9 cellular contexts compared by ENCODE assay signal in the genomic region with DNA sequence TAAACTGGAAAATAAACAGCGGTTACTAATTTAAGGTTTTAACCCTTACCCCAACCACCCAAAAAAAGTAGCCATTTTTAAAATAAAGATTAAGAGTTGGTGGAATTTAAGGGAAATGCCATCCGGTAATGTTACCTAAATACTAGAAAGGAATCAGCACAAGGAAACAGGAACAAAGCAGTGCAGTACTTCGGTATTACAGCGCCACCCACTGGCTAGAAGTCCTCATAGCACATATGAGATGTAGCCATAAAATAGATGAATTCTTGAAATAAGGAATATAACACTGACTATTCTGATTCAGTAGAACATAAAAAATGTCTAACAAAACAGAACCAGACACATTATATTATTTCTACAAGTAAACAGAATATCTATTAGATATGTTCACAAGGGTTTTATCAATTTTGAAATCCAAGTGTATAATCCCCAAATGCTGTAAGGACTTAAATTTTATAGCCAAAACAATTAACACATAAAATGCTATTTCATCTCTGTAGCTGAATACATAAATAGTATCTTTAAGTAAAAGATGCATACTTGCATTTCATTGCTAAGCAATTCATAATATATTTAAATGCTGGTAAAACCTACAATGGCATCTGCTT. TPM values are rescaled to one million over a fixed set of nuclear protein-coding genes. Genes with fewer than 3 reads are reported as not detected.
DNase-seq lines count a peak whose midpoint lies in the region; ATAC-seq and TF ChIP-seq lines count a peak whose summit lies in the region.
"Had no signal": no experiment of that assay in that cellular context is flagged by ENCODE, and none has a peak within 500 bp of the region (broad histone marks: within the 10 kb centered on the region; RNA-seq: fewer than 3 reads in every experiment).

No MANE protein-coding gene starts in this region.

- no peaks in the 10 kb centered on the region for H3K4me1 Mint-ChIP-seq in Calu3 (ENCODE audit: low read depth, unreplicated experiment)
- peaks cover 12% of the 10 kb centered on the region for H3K4me1 Mint-ChIP-seq in activated CD8-positive, alpha-beta memory T cell treated with anti-CD3 and anti-CD28 coated beads, Interleukin-2, amount 10 ng/mL, durations not matched to agents 7 days and 5 days
- peaks cover 1 to 8% (median 3%) of the 10 kb centered on the region in 4 donors for H3K4me1 Mint-ChIP-seq in naive thymus-derived CD8-positive, alpha-beta T cell

- BruUV-seq in Calu3 (replicated peaks; lab: Mats Ljungman, UMichigan): TSS peak; percentile 56

- intact Hi-C loops in Calu3 (cut with micrococcal nuclease; ENCODE audit: unreplicated experiment): loop anchor here (1.0 to 2.0 kb wide), 3 partner anchors 527 to 913 kb away; no protein-coding TSS in a partner anchor

- peaks cover 0 to 19% (median 0%) of the 10 kb centered on the region in 4 donors for H3K4me1 ChIP-seq in tibial nerve

- no peak overlapping the region for H3K27ac ChIP-seq in tibial nerve

- H3K27ac Mint-ChIP-seq in Calu3 (ENCODE audit: unreplicated experiment): no peak overlapping the region
- no peak overlapping the region for H3K27ac Mint-ChIP-seq in activated CD8-positive, alpha-beta memory T cell treated with anti-CD3 and anti-CD28 coated beads, Interleukin-2, amount 10 ng/mL, durations not matched to agents 7 days and 5 days
- H3K27ac Mint-ChIP-seq in naive thymus-derived CD8-positive, alpha-beta T cell: no peak overlapping the region
- H3K27ac Mint-ChIP-seq: activated naive CD4-positive, alpha-beta T cell treated with anti-CD3 and anti-CD28 coated beads, Interleukin-2, amount 50 U/mL, for 24 hours had no signal

- WGBS in tibial nerve, 2 donors: 11 to 12% methylated on average over 4 of the region's 4 CpGs

- no peaks in the 10 kb centered on the region for H3K27me3 ChIP-seq in tibial nerve

- peaks cover 0 to 5% (median 0%) of the 10 kb centered on the region in 3 donors for H3K36me3 ChIP-seq in tibial nerve

- TF ChIP-seq EP300 in tibial nerve (IDR thresholded peaks at IDR 0.05): no peak

- H3K9me3 Mint-ChIP-seq in Calu3 (ENCODE audit: low read depth, unreplicated experiment): no peaks in the 10 kb centered on the region
- H3K9me3 Mint-ChIP-seq in activated CD8-positive, alpha-beta memory T cell treated with anti-CD3 and anti-CD28 coated beads, Interleukin-2, amount 10 ng/mL, durations not matched to agents 7 days and 5 days (ENCODE audit: low read depth): no peaks in the 10 kb centered on the region
- H3K9me3 Mint-ChIP-seq in naive thymus-derived CD8-positive, alpha-beta T cell: peaks cover 0 to 2% (median 0%) of the 10 kb centered on the region in 9 donors
- H3K9me3 Mint-ChIP-seq: activated naive CD4-positive, alpha-beta T cell treated with anti-CD3 and anti-CD28 coated beads, Interleukin-2, amount 50 U/mL, for 24 hours had no signal

- DNase-seq in Calu3: peak; percentile 60
- peak; percentile 62 for DNase-seq in HK-2 (ENCODE audit: unreplicated experiment)
- DNase-seq in NCI-H82 treated with DMSO at 0.1 percent for 48 hours (lab: John Stamatoyannopoulos, UW; ENCODE audit: unreplicated experiment): peak; percentile 82
- peak; percentile 70 for DNase-seq in activated CD8-positive, alpha-beta memory T cell treated with anti-CD3 and anti-CD28 coated beads, Interleukin-2, amount 10 ng/mL, durations not matched to agents 7 days and 5 days
- peak; percentile 70 to 82 for DNase-seq in erythroblast (lab: John Stamatoyannopoulos, UW)
- DNase-seq in naive thymus-derived CD8-positive, alpha-beta T cell: peak in 6 of 10 donors; percentile 10 to 22 (median 13)
- peak; percentile 73 to 95 for DNase-seq in tibial nerve (ENCODE audit: low spot score in 2 of 2)

- CTCF ChIA-PET in Calu3 (lab: Charles Lee): no interaction called here
- CTCF ChIA-PET in activated CD8-positive, alpha-beta memory T cell treated with anti-CD3 and anti-CD28 coated beads, Interleukin-2, amount 10 ng/mL, durations not matched to agents 7 days and 5 days (lab: Charles Lee): interaction anchor here (0.9 to 1.1 kb wide), 4 partner anchors 12 to 525 kb away, joined by 3 read pairs; no protein-coding TSS in a partner anchor

- peaks cover 6% of the 10 kb centered on the region for H3K36me3 Mint-ChIP-seq in Calu3 (ENCODE audit: insufficient read depth, unreplicated experiment)
- peaks cover 3% of the 10 kb centered on the region for H3K36me3 Mint-ChIP-seq in activated CD8-positive, alpha-beta memory T cell treated with anti-CD3 and anti-CD28 coated beads, Interleukin-2, amount 10 ng/mL, durations not matched to agents 7 days and 5 days
- H3K36me3 Mint-ChIP-seq in naive thymus-derived CD8-positive, alpha-beta T cell: no peaks in the 10 kb centered on the region
- H3K36me3 Mint-ChIP-seq: activated naive CD4-positive, alpha-beta T cell treated with anti-CD3 and anti-CD28 coated beads, Interleukin-2, amount 50 U/mL, for 24 hours had no signal

- no peak overlapping the region for H3K4me3 Mint-ChIP-seq in Calu3 (ENCODE audit: low read depth, unreplicated experiment)
- no peak overlapping the region for H3K4me3 Mint-ChIP-seq in activated CD8-positive, alpha-beta memory T cell treated with anti-CD3 and anti-CD28 coated beads, Interleukin-2, amount 10 ng/mL, durations not matched to agents 7 days and 5 days
- no peak overlapping the region for H3K4me3 Mint-ChIP-seq in naive thymus-derived CD8-positive, alpha-beta T cell
- H3K4me3 Mint-ChIP-seq: activated naive CD4-positive, alpha-beta T cell treated with anti-CD3 and anti-CD28 coated beads, Interleukin-2, amount 50 U/mL, for 24 hours had no signal

- ATAC-seq in GM19455 (IDR thresholded peaks at IDR 0.05; ENCODE audit: unreplicated experiment): peak; percentile 74
- ATAC-seq in activated CD8-positive, alpha-beta memory T cell treated with anti-CD3 and anti-CD28 coated beads, Interleukin-2, amount 10 ng/mL, durations not matched to agents 7 days and 5 days: no peak
- no peak for ATAC-seq in naive thymus-derived CD8-positive, alpha-beta T cell

- TF ChIP-seq POLR2A in erythroblast (IDR thresholded peaks at IDR 0.05; ENCODE audit: low read length) (no peak), tibial nerve (IDR thresholded peaks at IDR 0.05) (no peak)

- H3K9me3 ChIP-seq in tibial nerve: no peaks in the 10 kb centered on the region

- H3K4me3 ChIP-seq in tibial nerve: no peak overlapping the region

- TF ChIP-seq CTCF in Calu3 (IDR thresholded peaks at IDR 0.05; ENCODE audit: unreplicated experiment) (peak; percentile 37), tibial nerve (IDR thresholded peaks at IDR 0.05) (peak; percentile 76 to 88 (median 83))

- no peaks in the 10 kb centered on the region for H3K27me3 Mint-ChIP-seq in Calu3 (ENCODE audit: unreplicated experiment)
- no peaks in the 10 kb centered on the region for H3K27me3 Mint-ChIP-seq in activated CD8-positive, alpha-beta memory T cell treated with anti-CD3 and anti-CD28 coated beads, Interleukin-2, amount 10 ng/mL, durations not matched to agents 7 days and 5 days
- H3K27me3 Mint-ChIP-seq in naive thymus-derived CD8-positive, alpha-beta T cell: peaks cover 0 to 2% (median under 1%) of the 10 kb centered on the region in 5 donors

- POLR2A ChIA-PET in naive thymus-derived CD8-positive, alpha-beta T cell (lab: Charles Lee): no interaction called here

RNA-seq across cellular contexts. Expression of a gene that starts 58.8 kb away (rescaled TPM):
- total RNA-seq in Calu3 (2022) (39.1 and 46.5 TPM in 2 replicates), tibial nerve (1 to 10 TPM; 2.5 to 4.4 (median 3.4) TPM)
- total RNA-seq in activated CD8-positive, alpha-beta memory T cell treated with anti-CD3 and anti-CD28 coated beads, Interleukin-2, amount 10 ng/mL, durations not matched to agents 7 days and 5 days: 1 to 10 TPM; 3.6 to 4.9 TPM
- under 1 TPM; 0.44 to 0.55 TPM for total RNA-seq in naive thymus-derived CD8-positive, alpha-beta T cell
- polyA plus RNA-seq in naive thymus-derived CD8-positive, alpha-beta T cell: under 1 TPM in 1 of 3 donors, not detected in 2; 0.05 TPM

Comparison
In these comparisons a context has a peak if more than half of its experiments do, and no peak if none do; other contexts are left out.
1. DNase-seq: peak in every context shown above with its lines; median percentile 84 in tibial nerve; 82 in NCI-H82 treated with DMSO at 0.1 percent for 48 hours; 76 in erythroblast; 70 in activated CD8-positive, alpha-beta memory T cell treated with anti-CD3 and anti-CD28 coated beads, Interleukin-2, amount 10 ng/mL, durations not matched to agents 7 days and 5 days; 62 in HK-2; 60 in Calu3; 13 in naive thymus-derived CD8-positive, alpha-beta T cell.